Comparison of ENCODE assay signal across 16 cellular contexts in genomic region chr15:66053991-66054390, GRCh38.
"Had no signal": no experiment of that assay in that cellular context is flagged by ENCODE, and none has a peak within 500 bp of the region (broad histone marks: within the 10 kb centered on the region; RNA-seq: fewer than 3 reads in every experiment).

No MANE protein-coding gene starts in this region.

- DNase-seq: effector memory CD4-positive, alpha-beta T cell; immature natural killer cell; mammary epithelial cell; natural killer cell; ovary; retina; sigmoid colon; stimulated activated CD4-positive, alpha-beta T cell treated with anti-CD3 and anti-CD28 coated beads, Interleukin-2, amount 100 ng/mL, for 24 hours; stimulated activated naive CD4-positive, alpha-beta T cell; thyroid gland; upper lobe of left lung; uterus had no signal

- ATAC-seq: esophagus mucosa, natural killer cell had no signal

- H3K4me1 ChIP-seq: prostate gland, sigmoid colon, suprapubic skin, thyroid gland, upper lobe of left lung, uterus had no signal

- H3K36me3 ChIP-seq: ovary, prostate gland, sigmoid colon, suprapubic skin, thyroid gland, upper lobe of left lung, uterus had no signal

- H3K4me3 ChIP-seq: ovary, prostate gland, sigmoid colon, skin epidermis, suprapubic skin, thyroid gland, upper lobe of left lung, uterus had no signal

- H3K9me3 ChIP-seq: ovary, prostate gland, sigmoid colon, suprapubic skin, thyroid gland, upper lobe of left lung, uterus had no signal

- H3K27ac ChIP-seq: ovary, prostate gland, sigmoid colon, skin epidermis, suprapubic skin, thyroid gland, upper lobe of left lung, uterus had no signal

- H3K27me3 ChIP-seq: ovary, sigmoid colon, thyroid gland, upper lobe of left lung, uterus had no signal
